Comparison of ENCODE assay signal across 8 cellular contexts in genomic region chr7:24979863-24980694, GRCh38. TPM values are rescaled to one million over a fixed set of nuclear protein-coding genes. Genes with fewer than 3 reads are reported as not detected.
DNase-seq lines count a peak whose midpoint lies in the region; ATAC-seq and TF ChIP-seq lines count a peak whose summit lies in the region.

TSS of gene OSBPL3 (minus strand) at chr7:24980178. CDS start at chr7:24892472, 87,706 bp downstream.

- peak within 1 kb of the TSS; percentile 65 to 71; a peak in 3 of 4 replicates for H3K4me3 ChIP-seq in DND-41 (ENCODE audit: low read depth in 1 of 2, low read length in 2 of 2)
- H3K4me3 ChIP-seq in Karpas-422 (ENCODE audit: low read length) = peak within 1 kb of the TSS; percentile 73

- no peaks in the 10 kb centered on the region for H3K9me3 Mint-ChIP-seq in natural killer cell treated with Interleukin-12 subunit alpha and Interleukin-12 subunit beta and Interleukin-15 and Interleukin-18, amount 100 ng/mL, for 72 hours

- no peaks in the 10 kb centered on the region for H3K9me2 ChIP-seq in Karpas-422 (replicated peaks; ENCODE audit: insufficient read depth, low read length)

- peak within 1 kb of the TSS; percentile 87 for H2AFZ ChIP-seq in DND-41 (ENCODE audit: low read depth, low read length)
- H2AFZ ChIP-seq in Karpas-422 (ENCODE audit: low read length) = peak within 1 kb of the TSS; percentile 22; the same call in 1 of the 2 replicates

- H3K36me3 ChIP-seq in DND-41 (ENCODE audit: insufficient read depth, low read length) (no peaks in the 10 kb centered on the region; the same call in 1 of the 2 replicates), Karpas-422 (ENCODE audit: insufficient read depth, low read length) (peaks cover 7% of the 10 kb centered on the region)

- H3K4me3 Mint-ChIP-seq in natural killer cell treated with Interleukin-12 subunit alpha and Interleukin-12 subunit beta and Interleukin-15 and Interleukin-18, amount 100 ng/mL, for 72 hours = peak within 1 kb of the TSS; percentile 96

- no peak for TF ChIP-seq CTCF in DND-41 (IDR thresholded peaks at IDR 0.05; ENCODE audit: borderline replicate concordance, extremely low read depth, low read length, poor library complexity, severe bottlenecking)

- ATAC-seq in DND-41 (ENCODE audit: insufficient read depth, low read depth) (peak; percentile 80), GM21786 (IDR thresholded peaks at IDR 0.05; ENCODE audit: unreplicated experiment) (peak; percentile 69)
- peak; percentile 93 to 95 for ATAC-seq in natural killer cell treated with Interleukin-12 subunit alpha and Interleukin-12 subunit beta and Interleukin-15 and Interleukin-18, amount 100 ng/mL, for 72 hours

- DNase-seq in DND-41 (peak; percentile 96), Karpas-422 (peak; percentile 98), RKO (ENCODE audit: low spot score) (peak; percentile 91), fibroblast of peridontal ligament (ENCODE audit: extremely low read depth) (peak; percentile 96)
- peak; percentile 88 to 94 for DNase-seq in activated T-helper 1 cell treated with anti-CD3 and anti-CD28 coated beads, Interleukin-2, amount 50 U/mL, for 16 hours (ENCODE audit: low read depth in 1 of 2, low spot score in 1 of 2)
- DNase-seq in natural killer cell treated with Interleukin-12 subunit alpha and Interleukin-12 subunit beta and Interleukin-15 and Interleukin-18, amount 100 ng/mL, for 72 hours (ENCODE audit: low spot score) = peak; percentile 97
- peak; percentile 92 for DNase-seq in stimulated activated naive CD4-positive, alpha-beta T cell treated with Interleukin-2 at 50 U/mL for 16 hours (lab: John Stamatoyannopoulos, UW)

- peak within 1 kb of the TSS; percentile 89 for H3K4me2 ChIP-seq in DND-41 (ENCODE audit: insufficient read depth, low read length)
- peak within 1 kb of the TSS; percentile 81 for H3K4me2 ChIP-seq in Karpas-422 (ENCODE audit: low read depth, low read length, poor library complexity, severe bottlenecking)

- no peaks in the 10 kb centered on the region for H3K9me3 ChIP-seq in DND-41 (ENCODE audit: insufficient read depth, low read length, severe bottlenecking)
- no peaks in the 10 kb centered on the region for H3K9me3 ChIP-seq in Karpas-422 (ENCODE audit: low read length)

- H3K4me1 Mint-ChIP-seq in natural killer cell treated with Interleukin-12 subunit alpha and Interleukin-12 subunit beta and Interleukin-15 and Interleukin-18, amount 100 ng/mL, for 72 hours (ENCODE audit: low read depth in 2 of 2) = peaks cover 48 to 57% of the 10 kb centered on the region in 2 donors

- H3K79me2 ChIP-seq in DND-41 (ENCODE audit: insufficient read depth, low read length) = peaks cover 47% of the 10 kb centered on the region
- H3K79me2 ChIP-seq in Karpas-422 (ENCODE audit: low read length) = peaks cover 52% of the 10 kb centered on the region

- H4K20me1 ChIP-seq in DND-41 (ENCODE audit: insufficient read depth, low read length) (peaks cover 30% of the 10 kb centered on the region), Karpas-422 (ENCODE audit: insufficient read depth, low read depth, low read length) (peaks cover 33% of the 10 kb centered on the region)

- H3K27me3 ChIP-seq in DND-41 (ENCODE audit: insufficient read depth, low read length, poor library complexity) (peaks cover 14% of the 10 kb centered on the region), Karpas-422 (ENCODE audit: low read length) (no peaks in the 10 kb centered on the region)

- H3K4me1 ChIP-seq in DND-41 (ENCODE audit: insufficient read depth, low read length) (peaks cover 56% of the 10 kb centered on the region), Karpas-422 (ENCODE audit: low read length) (peaks cover 60% of the 10 kb centered on the region)

- peak within 1 kb of the TSS; percentile 83 to 93 for H3K27ac Mint-ChIP-seq in natural killer cell treated with Interleukin-12 subunit alpha and Interleukin-12 subunit beta and Interleukin-15 and Interleukin-18, amount 100 ng/mL, for 72 hours

- no peaks in the 10 kb centered on the region for H3K36me3 Mint-ChIP-seq in natural killer cell treated with Interleukin-12 subunit alpha and Interleukin-12 subunit beta and Interleukin-15 and Interleukin-18, amount 100 ng/mL, for 72 hours

- H3K9ac ChIP-seq in DND-41 (ENCODE audit: low read depth, low read length) (peak within 1 kb of the TSS; percentile 78), Karpas-422 (ENCODE audit: low read length) (peak within 1 kb of the TSS; percentile 93)

- H3K27ac ChIP-seq in DND-41 (ENCODE audit: low read length) = peak within 1 kb of the TSS; percentile 73
- peak within 1 kb of the TSS; percentile 84 for H3K27ac ChIP-seq in Karpas-422 (ENCODE audit: low read length)

- no peaks in the 10 kb centered on the region for H3K27me3 Mint-ChIP-seq in natural killer cell treated with Interleukin-12 subunit alpha and Interleukin-12 subunit beta and Interleukin-15 and Interleukin-18, amount 100 ng/mL, for 72 hours

RNA-seq across cellular contexts. Expression of gene OSBPL3, which starts in this region (rescaled TPM):
- total RNA-seq in Karpas-422 (2014; rRNA removed; shearing (Covaris generic); ENCODE audit: low replicate concordance) = 120 and 149 TPM in 2 replicates
- 10 to 100 TPM; 34.7 to 70.4 TPM for total RNA-seq in natural killer cell treated with Interleukin-12 subunit alpha and Interleukin-12 subunit beta and Interleukin-15 and Interleukin-18, amount 100 ng/mL, for 72 hours

Comparison
In these comparisons a context has a peak if more than half of its experiments do, and no peak if none do; other contexts are left out.
1. Peak in every context shown above with its lines: DNase-seq, ATAC-seq, H3K4me3 ChIP-seq and H3K27ac ChIP-seq.